ENCODE assay signal across 17 cellular contexts in the genomic region with DNA sequence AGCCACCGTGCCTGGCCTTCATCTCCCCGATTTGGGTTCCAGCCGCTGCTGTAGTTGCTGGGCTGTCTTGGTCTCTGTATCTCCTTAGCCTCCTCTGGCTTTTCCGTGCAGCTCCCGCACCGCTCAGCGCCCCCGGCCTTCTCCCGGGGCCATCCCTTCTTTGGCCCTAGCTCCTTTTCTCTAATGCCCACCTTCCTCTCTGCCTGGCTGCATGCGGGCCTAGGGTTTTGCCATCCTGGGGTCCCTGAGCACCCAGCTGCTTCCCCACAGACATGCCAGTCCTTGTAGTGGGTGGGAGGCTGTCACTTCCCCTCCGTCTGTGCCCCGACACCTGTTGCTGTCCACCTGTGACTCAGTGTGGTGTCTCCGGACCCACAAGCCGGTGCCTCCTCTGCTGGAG. TPM values are rescaled to one million over a fixed set of nuclear protein-coding genes. Genes with fewer than 3 reads are reported as not detected.
DNase-seq lines count a peak whose midpoint lies in the region; ATAC-seq and TF ChIP-seq lines count a peak whose summit lies in the region.
"Had no signal": no experiment of that assay in that cellular context is flagged by ENCODE, and none has a peak within 500 bp of the region (broad histone marks: within the 10 kb centered on the region; RNA-seq: fewer than 3 reads in every experiment).

No MANE protein-coding gene starts in this region.

- H3K36me3 Mint-ChIP-seq in chondrocyte (ENCODE audit: low read depth) = no peaks in the 10 kb centered on the region
- H3K36me3 Mint-ChIP-seq in nephron progenitor cell (ENCODE audit: low read depth) = no peaks in the 10 kb centered on the region
- no peaks in the 10 kb centered on the region for H3K36me3 Mint-ChIP-seq in stimulated activated effector memory CD8-positive, alpha-beta T cell treated with anti-CD3 and anti-CD28 coated beads, Interleukin-12 subunit alpha, Interleukin-12 subunit beta, amount 100 ng/mL, for 72 hours
- H3K36me3 Mint-ChIP-seq: CD14-positive monocyte had no signal

- H3K9me3 Mint-ChIP-seq in chondrocyte (ENCODE audit: low read depth) (no peaks in the 10 kb centered on the region), nephron progenitor cell (no peaks in the 10 kb centered on the region)
- H3K9me3 Mint-ChIP-seq in stimulated activated effector memory CD8-positive, alpha-beta T cell treated with anti-CD3 and anti-CD28 coated beads, Interleukin-12 subunit alpha, Interleukin-12 subunit beta, amount 100 ng/mL, for 72 hours = no peaks in the 10 kb centered on the region
- H3K9me3 Mint-ChIP-seq: CD14-positive monocyte had no signal

- H3K27me3 Mint-ChIP-seq in chondrocyte (ENCODE audit: low read depth) = no peaks in the 10 kb centered on the region
- H3K27me3 Mint-ChIP-seq in nephron progenitor cell (ENCODE audit: low read depth, poor library complexity) = peaks cover 5% of the 10 kb centered on the region

- H3K4me3 Mint-ChIP-seq in chondrocyte (ENCODE audit: unreplicated experiment) = no peak overlapping the region
- H3K4me3 Mint-ChIP-seq in nephron progenitor cell = no peak overlapping the region
- H3K4me3 Mint-ChIP-seq in stimulated activated effector memory CD8-positive, alpha-beta T cell treated with anti-CD3 and anti-CD28 coated beads, Interleukin-12 subunit alpha, Interleukin-12 subunit beta, amount 100 ng/mL, for 72 hours = no peak overlapping the region
- H3K4me3 Mint-ChIP-seq: CD14-positive monocyte had no signal

- H3K4me1 Mint-ChIP-seq in chondrocyte (ENCODE audit: low read depth) (no peaks in the 10 kb centered on the region), nephron progenitor cell (peaks cover 36% of the 10 kb centered on the region)
- no peaks in the 10 kb centered on the region for H3K4me1 Mint-ChIP-seq in stimulated activated effector memory CD8-positive, alpha-beta T cell treated with anti-CD3 and anti-CD28 coated beads, Interleukin-12 subunit alpha, Interleukin-12 subunit beta, amount 100 ng/mL, for 72 hours

- intact Hi-C loops in cardiac septum (cut with DNase I) = loop anchor here (10.0 kb wide), 1 partner anchor 46 kb away; a partner anchor contains a TSS
- intact Hi-C loops in left cardiac atrium (cut with DNase I) = no loop called here

- ATAC-seq in left cardiac atrium (no peak), SK-N-SH treated with all-trans-retinoic acid at 6 μM for 48 hours (no peak), HG02610 (IDR thresholded peaks at IDR 0.05; ENCODE audit: unreplicated experiment) (no peak)
- no peak for ATAC-seq in stimulated activated effector memory CD8-positive, alpha-beta T cell treated with anti-CD3 and anti-CD28 coated beads, Interleukin-12 subunit alpha, Interleukin-12 subunit beta, amount 100 ng/mL, for 72 hours

- no peak overlapping the region for H3K27ac Mint-ChIP-seq in chondrocyte (ENCODE audit: unreplicated experiment)
- peak overlapping the region; percentile 93 for H3K27ac Mint-ChIP-seq in nephron progenitor cell
- peak overlapping the region; percentile 47 for H3K27ac Mint-ChIP-seq in stimulated activated effector memory CD8-positive, alpha-beta T cell treated with anti-CD3 and anti-CD28 coated beads, Interleukin-12 subunit alpha, Interleukin-12 subunit beta, amount 100 ng/mL, for 72 hours
- H3K27ac Mint-ChIP-seq: CD14-positive monocyte had no signal

- DNase-seq in cardiac septum (ENCODE audit: low spot score) (peak; percentile 58), left cardiac atrium (no peak), chondrocyte (ENCODE audit: low spot score) (peak; percentile 79), nephron progenitor cell (no peak)
- no peak for DNase-seq in stimulated activated effector memory CD8-positive, alpha-beta T cell treated with anti-CD3 and anti-CD28 coated beads, Interleukin-12 subunit alpha, Interleukin-12 subunit beta, amount 100 ng/mL, for 72 hours (ENCODE audit: low spot score in 2 of 2)
- no peak for DNase-seq in activated CD4-positive, CD25-positive, alpha-beta regulatory T cell (lab: John Stamatoyannopoulos, UW)
- DNase-seq: IMR-90, NCI-H1105 treated with DMSO at 0.1 percent for 48 hours, NCI-H1694 treated with DMSO at 0.1 percent for 48 hours, NCI-H2107, NCI-H446, NCI-H774 had no signal

- TF ChIP-seq CTCF in chondrocyte (IDR thresholded peaks at IDR 0.05) (no peak), nephron progenitor cell (IDR thresholded peaks at IDR 0.05) (no peak)

TF ChIP-seq in SK-N-SH treated with all-trans-retinoic acid at 6 μM for 48 hours, 23 proteins besides CTCF, POLR2A, EP300 and RAD21:
- TF ChIP-seq ARNTL (CRISPR knock-in tag; IDR thresholded peaks at IDR 0.05; ENCODE audit: borderline replicate concordance, low read depth) (no peak), ZFP3 (CRISPR knock-in tag; IDR thresholded peaks at IDR 0.05) (no peak)

RNA-seq across cellular contexts. Expression of a gene that starts 36.4 kb away (rescaled TPM):
- total RNA-seq in cardiac septum (67.8 TPM), left cardiac atrium (10 to 100 TPM in 1 of 2 donors, 1 to 10 TPM in 1; 7.2 to 15.9 TPM), chondrocyte (0.27 to 0.33 TPM (median 0.27 TPM) in 3 replicates)
- total RNA-seq: HT-29, IMR-90, LHCN-M2 had no signal

RNA-seq across cellular contexts. Expression of a gene that starts 49.3 kb away (rescaled TPM):
- 18.2 TPM for total RNA-seq in cardiac septum
- 10 to 100 TPM in 1 of 2 donors, 1 to 10 TPM in 1; 9.2 to 10.1 TPM for total RNA-seq in left cardiac atrium
- total RNA-seq in chondrocyte = 127 to 137 TPM (median 134 TPM) in 3 replicates

Comparison
In these comparisons a context has a peak if more than half of its experiments do, and no peak if none do; other contexts are left out.
1. DNase-seq: peak in cardiac septum (single experiment) and chondrocyte (single experiment); none in left cardiac atrium (single experiment), nephron progenitor cell (single experiment), stimulated activated effector memory CD8-positive, alpha-beta T cell treated with anti-CD3 and anti-CD28 coated beads, Interleukin-12 subunit alpha, Interleukin-12 subunit beta, amount 100 ng/mL, for 72 hours (0 of 2) and activated CD4-positive, CD25-positive, alpha-beta regulatory T cell (0 of 4).